8 cellular contexts compared by ENCODE assay signal in the genomic region with DNA sequence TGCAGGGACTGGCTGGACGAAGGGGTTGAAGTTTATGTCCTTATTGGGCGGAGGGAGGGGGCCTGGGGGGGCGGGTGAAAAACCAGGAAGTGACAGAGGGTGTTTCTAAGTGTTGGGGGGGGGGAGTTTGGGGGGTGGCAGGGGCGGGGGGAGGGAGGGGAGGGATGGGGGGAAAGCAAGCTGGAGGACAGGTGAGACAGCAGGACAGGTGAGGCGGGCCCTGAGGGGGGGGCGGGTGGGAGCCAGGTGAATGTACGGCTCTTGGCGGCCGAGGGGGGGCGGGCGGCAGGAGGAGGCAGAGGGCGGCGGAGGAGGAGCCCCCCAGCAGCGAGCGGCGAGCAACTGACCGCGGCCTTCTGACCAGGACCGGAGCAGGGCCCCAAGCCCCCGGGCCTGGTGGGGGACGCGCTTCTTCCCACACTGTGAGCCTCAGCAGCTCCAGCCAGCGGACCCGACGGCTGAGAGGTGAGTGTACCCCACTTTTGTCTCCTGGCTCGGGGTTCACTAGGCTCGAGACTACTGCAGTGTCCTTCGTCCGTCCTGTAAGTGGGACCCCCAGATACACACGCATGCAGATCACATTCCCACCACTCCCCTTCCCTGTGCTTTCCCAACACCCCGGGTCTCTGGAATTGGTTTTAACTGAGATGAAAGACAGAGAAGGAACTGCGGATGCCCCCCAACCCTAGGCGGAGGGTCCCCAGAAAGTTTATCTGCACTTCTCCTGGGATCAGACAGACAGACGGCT. TPM values are rescaled to one million over a fixed set of nuclear protein-coding genes. Genes with fewer than 3 reads are reported as not detected.
DNase-seq lines count a peak whose midpoint lies in the region; ATAC-seq and TF ChIP-seq lines count a peak whose summit lies in the region.

ZBTB7B (plus strand) TSS at position 324 of the 748 bp plus-strand sequence. CDS start 11,859 bp downstream, outside the sequence.

- H3K4me1 Mint-ChIP-seq in CD4-positive, alpha-beta memory T cell, result peaks cover 39 to 80% (median 48%) of the 10 kb centered on the region in 4 donors
- peaks cover 27% of the 10 kb centered on the region for H3K4me1 Mint-ChIP-seq in mesothelial cell of epicardium

- RAD21 ChIA-PET in HCT116 (lab: Charles Lee; ENCODE audit: low non-redundant PET in 1 of 2, low total read pairs in 2 of 2, uncharacterized antibody in 2 of 2, unreplicated experiment in 2 of 2), result interaction anchor here in 1 of 2 experiments (0.7 kb wide), 1 partner anchor 270 kb away, joined by 7 read pairs; the partner anchor contains the start of gene CLK2

- no peak for TF ChIP-seq POLR2A in HCT116 (IDR thresholded peaks at IDR 0.05; ENCODE audit: borderline replicate concordance, extremely low read depth, insufficient read depth, insufficient read length)
- TF ChIP-seq POLR2A in upper lobe of left lung (IDR thresholded peaks at IDR 0.05), result peak in 1 of 4 donors; percentile 45

- H3K9me2 ChIP-seq in HCT116 (ENCODE audit: insufficient read depth), result no peaks in the 10 kb centered on the region

- peak within 1 kb of the TSS; percentile 93 for H3K9ac ChIP-seq in HCT116 (ENCODE audit: low read length)

- intact Hi-C loops in CD4-positive, alpha-beta memory T cell (cut with micrococcal nuclease), result loop anchor here (1.0 to 5.0 kb wide), 5 partner anchors 8 to 445 kb away; partner anchors contain the start of genes ADAM15, PMVK and UBE2Q1
- intact Hi-C loops in HCT116 (cut with micrococcal nuclease), result loop anchor here (2.0 to 5.0 kb wide), 2 partner anchors 14 to 50 kb away; partner anchors contain the start of gene ADAM15

- H3K79me2 ChIP-seq in HCT116 (ENCODE audit: insufficient read depth, low read length), result peaks cover 50% of the 10 kb centered on the region

- H3K27me3 ChIP-seq in CD4-positive, alpha-beta memory T cell (ENCODE audit: insufficient read depth, low read length), result no peaks in the 10 kb centered on the region
- no peaks in the 10 kb centered on the region for H3K27me3 ChIP-seq in HCT116 (ENCODE audit: insufficient read depth, low read length)
- H3K27me3 ChIP-seq in upper lobe of left lung, result no peaks in the 10 kb centered on the region

- peak within 1 kb of the TSS; percentile 92 for H3K27ac ChIP-seq in CD4-positive, alpha-beta memory T cell (ENCODE audit: low read depth, low read length)
- H3K27ac ChIP-seq in HCT116 (ENCODE audit: low read depth, low read length) (peak within 1 kb of the TSS; percentile 99), upper lobe of left lung (peak within 1 kb of the TSS; percentile 93 to 100 (median 96))

- WGBS in upper lobe of left lung, 2 donors, result 0% methylated on average over 6 to 20 of the region's 34 CpGs

- CTCF ChIA-PET in CD4-positive, alpha-beta memory T cell (lab: Charles Lee; ENCODE audit: partially characterized antibody), result interaction anchor here (1.3 to 16.3 kb wide), 2 partner anchors 12 to 15 kb away, joined by 4 to 381 read pairs; no protein-coding TSS in a partner anchor
- CTCF ChIA-PET in HCT116 (lab: Charles Lee), result interaction anchor here (0.6 to 0.9 kb wide), 2 partner anchors 15 to 517 kb away, joined by 3 to 4 read pairs; no protein-coding TSS in a partner anchor

- no peak for TF ChIP-seq EP300 in upper lobe of left lung (IDR thresholded peaks at IDR 0.05)

- H3K36me3 Mint-ChIP-seq in CD4-positive, alpha-beta memory T cell, result peaks cover 0 to 26% of the 10 kb centered on the region in 2 donors
- H3K36me3 Mint-ChIP-seq in mesothelial cell of epicardium, result no peaks in the 10 kb centered on the region

- peaks cover 62% of the 10 kb centered on the region for H3K4me1 ChIP-seq in CD4-positive, alpha-beta memory T cell (ENCODE audit: insufficient read depth, low read length)
- H3K4me1 ChIP-seq in HCT116 (ENCODE audit: control insufficient read depth in 1 of 2, insufficient read depth in 2 of 2, low read length in 2 of 2) (peaks cover 22 to 73% of the 10 kb centered on the region in 2 experiments), upper lobe of left lung (peaks cover 52 to 64% (median 56%) of the 10 kb centered on the region in 4 donors)

- no peaks in the 10 kb centered on the region for H4K20me1 ChIP-seq in HCT116 (ENCODE audit: insufficient read depth)

- no peak within 1 kb of the TSS for H2AFZ ChIP-seq in HCT116 (ENCODE audit: low read depth, low read length, poor library complexity, severe bottlenecking)

- peak within 1 kb of the TSS; percentile 90 to 99 (median 97) for H3K27ac Mint-ChIP-seq in CD4-positive, alpha-beta memory T cell
- H3K27ac Mint-ChIP-seq in mesothelial cell of epicardium, result peak within 1 kb of the TSS; percentile 92

- BruUV-seq in HCT116 (replicated peaks; lab: Mats Ljungman, UMichigan), result TSS peak; percentile 38

- peak within 1 kb of the TSS; percentile 91 to 95 for H3K4me3 ChIP-seq in CD4-positive, alpha-beta memory T cell (ENCODE audit: low read length in 2 of 2)
- H3K4me3 ChIP-seq in HCT116 (replicated peaks in 1 of 2; ENCODE audit: low read depth in 1 of 2, low read length in 2 of 2), result peak within 1 kb of the TSS; percentile 97 to 98
- H3K4me3 ChIP-seq in upper lobe of left lung, result peak within 1 kb of the TSS; percentile 90 to 94 (median 94)

- peak within 1 kb of the TSS; percentile 96 for H3K4me2 ChIP-seq in HCT116 (ENCODE audit: low read length)

- no peaks in the 10 kb centered on the region for H3K9me3 Mint-ChIP-seq in CD4-positive, alpha-beta memory T cell
- no peaks in the 10 kb centered on the region for H3K9me3 Mint-ChIP-seq in mesothelial cell of epicardium

- peak; percentile 6; the same call in 1 of the 2 replicates for ATAC-seq in HCT116
- ATAC-seq in upper lobe of left lung (ENCODE audit: low FRiP score in 2 of 2), result peak; percentile 11 to 22

- H3K4me3 Mint-ChIP-seq in CD4-positive, alpha-beta memory T cell, result peak within 1 kb of the TSS; percentile 95 to 99 (median 98)
- H3K4me3 Mint-ChIP-seq in mesothelial cell of epicardium, result peak within 1 kb of the TSS; percentile 96

- TF ChIP-seq CTCF in HCT116 (IDR thresholded peaks at IDR 0.05 in 2 of 3, conservative IDR thresholded peaks at IDR 0.05 in 1 of 3; ENCODE audit: borderline replicate concordance in 1 of 3, insufficient read depth in 1 of 3, low read depth in 2 of 3, low read length in 2 of 3), result no peak
- TF ChIP-seq CTCF in mesothelial cell of epicardium (IDR thresholded peaks at IDR 0.05; ENCODE audit: unreplicated experiment), result no peak
- TF ChIP-seq CTCF in upper lobe of left lung (IDR thresholded peaks at IDR 0.05), result peak in 1 of 6 experiments; percentile 16

- POLR2A ChIA-PET in CD4-positive, alpha-beta memory T cell (lab: Charles Lee; ENCODE audit: partially characterized antibody), result interaction anchor here (0.8 to 38.9 kb wide), 8 partner anchors 10 to 83 kb away, joined by 3 to 1543 read pairs (median 5); partner anchors contain the start of genes CKS1B, FLAD1, LENEP and PBXIP1
- POLR2A ChIA-PET in HCT116 (lab: Charles Lee), result interaction anchor here (0.6 to 1.3 kb wide), 4 partner anchors 13 to 340 kb away, joined by 3 to 7 read pairs (median 4); no protein-coding TSS in a partner anchor

- no peak for TF ChIP-seq RAD21 in HCT116 (IDR thresholded peaks at IDR 0.05; ENCODE audit: low read depth)

- no peaks in the 10 kb centered on the region for H3K27me3 Mint-ChIP-seq in CD4-positive, alpha-beta memory T cell
- H3K27me3 Mint-ChIP-seq in mesothelial cell of epicardium (ENCODE audit: low read depth), result no peaks in the 10 kb centered on the region

- DNase-seq in CD4-positive, alpha-beta memory T cell, result peak in 1 of 5 donors; percentile 23
- DNase-seq in HCT116 (ENCODE audit: low read depth, low spot score) (no peak), SKM-1 (lab: John Stamatoyannopoulos, UW; ENCODE audit: unreplicated experiment) (peak; percentile 94), mesothelial cell of epicardium (ENCODE audit: low spot score in 2 of 2, unreplicated experiment in 2 of 2) (no peak), upper lobe of left lung (peak; percentile 66 to 91), NCI-H1048 (lab: John Stamatoyannopoulos, UW) (no peak), putamen (ENCODE audit: low spot score) (no peak)

- H3K9me3 ChIP-seq in CD4-positive, alpha-beta memory T cell (ENCODE audit: control insufficient read depth in 1 of 2, low read length in 2 of 2), result no peaks in the 10 kb centered on the region
- H3K9me3 ChIP-seq in HCT116 (ENCODE audit: control insufficient read depth in 1 of 2, insufficient read depth in 1 of 2, low read depth in 1 of 2, low read length in 2 of 2), result no peaks in the 10 kb centered on the region
- H3K9me3 ChIP-seq in upper lobe of left lung, result no peaks in the 10 kb centered on the region

- in situ Hi-C loops in endometrial microvascular endothelial cells (cut with HindIII; ENCODE audit: inconsistent ontology term, low pct_unique_long_range_greater_than_20kb, low sequenced_read_pairs), result no loop called here

- H3K36me3 ChIP-seq in CD4-positive, alpha-beta memory T cell (ENCODE audit: insufficient read depth, low read length), result no peaks in the 10 kb centered on the region
- H3K36me3 ChIP-seq in HCT116 (ENCODE audit: control insufficient read depth in 1 of 2, insufficient read depth in 2 of 2, low read length in 2 of 2) (no peaks in the 10 kb centered on the region; a peak in 1 of 4 replicates), upper lobe of left lung (no peaks in the 10 kb centered on the region)

TF ChIP-seq in HCT116, 20 proteins besides CTCF, POLR2A, EP300 and RAD21:
- TF ChIP-seq POLR2AphosphoS5 (IDR thresholded peaks at IDR 0.05; ENCODE audit: low read depth, low read length) (peak; percentile 28; the same call in 1 of the 2 replicates), FOSL1 (IDR thresholded peaks at IDR 0.05; ENCODE audit: low read depth) (no peak), ZFX (IDR thresholded peaks at IDR 0.05) (peak; percentile 42; the same call in 1 of the 2 replicates)

RNA-seq across cellular contexts. Expression of gene ZBTB7B, which starts in this region (rescaled TPM):
- total RNA-seq in CD4-positive, alpha-beta memory T cell, result 10 to 100 TPM; 86.3 to 92.7 TPM
- polyA plus RNA-seq in CD4-positive, alpha-beta memory T cell, result 10 to 100 TPM in 1 of 2 donors, 1 to 10 TPM in 1; 3.4 to 11.6 TPM
- total RNA-seq in HCT116 (2021; ENCODE audit: unreplicated experiment) (57.0 TPM), endometrial microvascular endothelial cells (ENCODE audit: inconsistent ontology term) (15.3 TPM), mesothelial cell of epicardium (19.9 to 21.7 TPM (median 21.7 TPM) in 3 replicates), upper lobe of left lung (10 to 100 TPM; 43.9 to 88.2 (median 66.2) TPM)
- 42.3 and 47.5 TPM in 2 replicates for polyA plus RNA-seq in HCT116 (2012)

Comparison
In these comparisons a context has a peak if more than half of its experiments do, and no peak if none do; other contexts are left out.
1. DNase-seq: peak in SKM-1 (single experiment) and upper lobe of left lung (2 of 2); none in HCT116 (single experiment), mesothelial cell of epicardium (0 of 2), NCI-H1048 (single experiment) and putamen (single experiment).
2. Peak in every context shown above with its lines, with median percentiles within 50 percentile points of each other: H3K27ac ChIP-seq and H3K4me3 ChIP-seq.